In the genomic region with DNA sequence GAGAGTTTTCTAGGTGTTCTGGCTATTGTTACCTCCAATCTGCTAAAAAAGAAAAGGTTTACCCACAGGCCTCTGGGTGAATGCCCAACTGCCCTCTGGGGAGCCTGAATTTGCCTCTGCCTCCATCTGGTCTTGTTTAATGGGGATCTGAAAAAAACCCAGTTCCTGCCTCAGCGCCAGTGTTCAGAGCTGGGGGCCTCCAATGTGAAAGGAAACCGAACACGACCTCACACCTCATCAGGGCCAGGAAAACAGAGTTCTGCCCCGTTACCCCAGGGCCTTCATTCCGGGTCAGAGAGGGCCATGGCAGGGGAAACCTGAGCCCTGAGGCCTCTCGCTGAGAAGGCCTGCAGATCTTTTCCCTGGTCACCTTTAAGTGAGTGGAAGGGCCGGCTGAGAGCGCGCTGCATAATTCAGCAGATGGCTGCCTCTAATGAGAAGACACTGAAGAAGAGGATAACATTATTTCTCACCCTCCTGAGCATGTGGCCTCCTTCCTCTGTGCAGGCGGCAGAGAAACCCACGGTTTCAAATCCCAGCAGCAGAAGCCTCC, we compare ENCODE assay signal across 9 cellular contexts. TPM values are rescaled to one million over a fixed set of nuclear protein-coding genes. Genes with fewer than 3 reads are reported as not detected.
DNase-seq lines count a peak whose midpoint lies in the region; ATAC-seq and TF ChIP-seq lines count a peak whose summit lies in the region.
"Had no signal": no experiment of that assay in that cellular context is flagged by ENCODE, and none has a peak within 500 bp of the region (broad histone marks: within the 10 kb centered on the region; RNA-seq: fewer than 3 reads in every experiment).

No MANE protein-coding gene starts in this region.

- no peaks in the 10 kb centered on the region for H3K27me3 Mint-ChIP-seq in CD8-positive, alpha-beta T cell (ENCODE audit: low read depth)

- no peak for TF ChIP-seq CTCF in CD8-positive, alpha-beta T cell (IDR thresholded peaks at IDR 0.05)
- no peak for TF ChIP-seq CTCF in gastrocnemius medialis (IDR thresholded peaks at IDR 0.05 in 4 of 5, conservative IDR thresholded peaks at IDR 0.05 in 1 of 5)

- in situ Hi-C loops in gastrocnemius medialis (cut with MboI; ENCODE audit: low sequenced_read_pairs in 4 of 4): no loop called here

- no peaks in the 10 kb centered on the region for H3K36me3 ChIP-seq in CD8-positive, alpha-beta T cell (ENCODE audit: insufficient read depth, low read length)
- H3K36me3 ChIP-seq in duodenal mucosa (ENCODE audit: control insufficient read depth in 1 of 2, insufficient read depth in 2 of 2, low read length in 2 of 2) (no peaks in the 10 kb centered on the region), gastrocnemius medialis (no peaks in the 10 kb centered on the region)
- H3K36me3 ChIP-seq: HAP-1 had no signal

- peak overlapping the region; percentile 24 to 43 for H3K9ac ChIP-seq in duodenal mucosa (ENCODE audit: low read depth in 1 of 2, low read length in 2 of 2)

- no peaks in the 10 kb centered on the region for H3K9me3 ChIP-seq in CD8-positive, alpha-beta T cell (ENCODE audit: low read length)
- H3K9me3 ChIP-seq in duodenal mucosa (ENCODE audit: control insufficient read depth in 1 of 2, low read length in 2 of 2) (no peaks in the 10 kb centered on the region), gastrocnemius medialis (no peaks in the 10 kb centered on the region)
- H3K9me3 ChIP-seq: HAP-1 had no signal

- peak overlapping the region; percentile 53 for H3K4me3 ChIP-seq in CD8-positive, alpha-beta T cell (ENCODE audit: low read depth, low read length)
- H3K4me3 ChIP-seq in duodenal mucosa (ENCODE audit: low read depth in 1 of 2, low read length in 2 of 2) (no peak overlapping the region), gastrocnemius medialis (no peak overlapping the region)
- H3K4me3 ChIP-seq: HAP-1 had no signal

- no peaks in the 10 kb centered on the region for H3K27me3 ChIP-seq in CD8-positive, alpha-beta T cell (ENCODE audit: insufficient read depth, low read length)
- no peaks in the 10 kb centered on the region for H3K27me3 ChIP-seq in duodenal mucosa (ENCODE audit: control insufficient read depth in 1 of 2, insufficient read depth in 2 of 2, low read length in 2 of 2)
- H3K27me3 ChIP-seq in gastrocnemius medialis: no peaks in the 10 kb centered on the region

- peak overlapping the region; percentile 99 for H3K27ac Mint-ChIP-seq in CD8-positive, alpha-beta T cell

- CTCF ChIA-PET in CD8-positive, alpha-beta T cell (lab: Charles Lee): interaction anchor here (1.6 kb wide), 1 partner anchor 13 kb away, joined by 4 read pairs; no protein-coding TSS in a partner anchor

- no peaks in the 10 kb centered on the region for H3K9me3 Mint-ChIP-seq in CD8-positive, alpha-beta T cell

- ATAC-seq in CD8-positive, alpha-beta T cell: no peak
- ATAC-seq in GM21360 (IDR thresholded peaks at IDR 0.05; ENCODE audit: unreplicated experiment) (peak; percentile 31), gastrocnemius medialis (peak in 1 of 2 donors; percentile 19)

- POLR2A ChIA-PET in CD8-positive, alpha-beta T cell (lab: Charles Lee): interaction anchor here (1.0 to 1.5 kb wide), 2 partner anchors 11 to 30 kb away, joined by 3 read pairs; no protein-coding TSS in a partner anchor

- peaks cover 67% of the 10 kb centered on the region for H3K4me1 Mint-ChIP-seq in CD8-positive, alpha-beta T cell (ENCODE audit: low read depth)

- peak overlapping the region; percentile 79 for H3K27ac ChIP-seq in CD8-positive, alpha-beta T cell (ENCODE audit: low read depth, low read length)
- H3K27ac ChIP-seq in duodenal mucosa (ENCODE audit: low read depth, low read length) (peak overlapping the region; percentile 73), gastrocnemius medialis (peak overlapping the region; percentile 68 to 77 (median 72))

- DNase-seq in CD8-positive, alpha-beta T cell: peak in 2 of 7 experiments; percentile 30 to 67
- DNase-seq in NCI-H1694 (lab: John Stamatoyannopoulos, UW): peak; percentile 54
- DNase-seq in gastrocnemius medialis: no peak
- no peak for DNase-seq in NCI-H526 treated with DMSO at 0.1 percent for 48 hours (lab: John Stamatoyannopoulos, UW)
- no peak for DNase-seq in stimulated activated CD4-positive, alpha-beta T cell treated with anti-CD3 and anti-CD28 coated beads, Interleukin-4, amount 100 ng/mL, for 4 hours
- no peak for DNase-seq in middle frontal gyrus (ENCODE audit: extremely low spot score, low spot score)

- peak overlapping the region; percentile 81 for H3K4me3 Mint-ChIP-seq in CD8-positive, alpha-beta T cell

- intact Hi-C loops in CD8-positive, alpha-beta T cell (cut with DNase I, micrococcal nuclease): no loop called here
- intact Hi-C loops in gastrocnemius medialis (cut with DNase I; ENCODE audit: low total_unique reads): no loop called here

- peaks cover 13% of the 10 kb centered on the region for H3K36me3 Mint-ChIP-seq in CD8-positive, alpha-beta T cell

- H3K4me1 ChIP-seq in CD8-positive, alpha-beta T cell (ENCODE audit: insufficient read depth, low read length): peaks cover 71% of the 10 kb centered on the region
- H3K4me1 ChIP-seq in duodenal mucosa (ENCODE audit: control insufficient read depth in 1 of 2, insufficient read depth in 2 of 2, low read length in 2 of 2): peaks cover 0 to 13% of the 10 kb centered on the region in 2 donors
- no peaks in the 10 kb centered on the region for H3K4me1 ChIP-seq in gastrocnemius medialis

- no peak for TF ChIP-seq POLR2A in gastrocnemius medialis (IDR thresholded peaks at IDR 0.05)

RNA-seq across cellular contexts. Expression of gene SEPTIN6, which starts 6.8 kb away (rescaled TPM):
- total RNA-seq in CD8-positive, alpha-beta T cell: 100 to 1,000 TPM; 136 to 138 TPM
- 10 to 100 TPM in 1 of 4 donors, 1 to 10 TPM in 3; 1.2 to 11.1 (median 3.5) TPM for total RNA-seq in gastrocnemius medialis

Comparison
In these comparisons a context has a peak if more than half of its experiments do, and no peak if none do; other contexts are left out.
1. RNA of gene SEPTIN6, which starts 6.8 kb away (total RNA-seq): 136 to 138 TPM in CD8-positive, alpha-beta T cell; 1.2 to 11.1 TPM in gastrocnemius medialis; every median in the first group is over 10 times any median in the second.
2. Peak in every context shown above with its lines, with median percentiles within 50 percentile points of each other: H3K27ac ChIP-seq.